ENCODE assay signal across 9 cellular contexts in the genomic region with DNA sequence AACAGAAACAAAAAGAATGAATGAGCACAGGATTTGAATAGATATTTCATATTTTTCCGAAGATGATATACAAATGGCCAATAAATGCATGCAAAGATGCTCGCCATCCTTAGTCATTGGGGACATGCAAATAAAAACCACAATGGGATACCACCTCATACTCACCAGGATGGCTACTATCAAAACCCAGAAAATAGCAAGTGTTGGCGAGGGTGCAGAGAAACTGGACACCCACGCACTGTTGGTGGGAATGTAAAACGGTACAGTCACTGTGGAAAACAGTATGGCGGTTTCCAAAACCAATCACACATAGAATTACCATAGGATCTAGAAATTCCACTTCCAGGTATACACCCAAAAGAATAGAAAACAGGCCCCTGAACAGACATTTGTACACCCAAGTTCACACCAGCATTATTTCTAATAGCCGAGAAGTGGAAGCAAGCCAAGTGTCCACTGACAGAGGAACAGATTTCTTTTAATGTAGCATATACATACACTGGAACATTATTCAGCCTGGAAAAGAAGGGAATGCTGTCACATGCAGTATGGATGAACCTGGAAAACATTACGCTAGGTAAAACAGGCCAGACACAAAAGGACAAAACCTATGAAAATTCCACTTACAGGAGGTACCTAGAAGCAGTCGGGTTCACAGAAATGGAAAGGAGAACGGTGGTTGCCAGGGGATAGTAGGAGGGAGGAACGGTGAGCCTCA. TPM values are rescaled to one million over a fixed set of nuclear protein-coding genes. Genes with fewer than 3 reads are reported as not detected.
DNase-seq lines count a peak whose midpoint lies in the region; ATAC-seq, FAIRE-seq and TF ChIP-seq lines count a peak whose summit lies in the region.
"Had no signal": no experiment of that assay in that cellular context is flagged by ENCODE, and none has a peak within 500 bp of the region (broad histone marks: within the 10 kb centered on the region; RNA-seq: fewer than 3 reads in every experiment).

No MANE protein-coding gene starts in this region.

- no peaks in the 10 kb centered on the region for H3K9me3 ChIP-seq in KOPT-K1 (ENCODE audit: insufficient read depth, low read length, poor library complexity, severe bottlenecking)

- peak overlapping the region; percentile 68 to 99 (median 96) for H3K4me3 Mint-ChIP-seq in naive B cell

- no peak for TF ChIP-seq CTCF in AG09309 (IDR thresholded peaks at IDR 0.05; ENCODE audit: control insufficient read depth, insufficient read depth, low read depth, low read length, missing control alignments)
- no peak for TF ChIP-seq CTCF in bronchial epithelial cell (IDR thresholded peaks at IDR 0.05; ENCODE audit: insufficient read depth, low read length, severe bottlenecking)

- H3K36me3 ChIP-seq in KOPT-K1 (ENCODE audit: insufficient read depth, low read length) (peaks cover 61% of the 10 kb centered on the region), bronchial epithelial cell (ENCODE audit: control insufficient read depth, insufficient read depth, low read length) (peaks cover 2% of the 10 kb centered on the region)

- no peak for FAIRE-seq in bronchial epithelial cell (lab: Jason Lieb, UNC)

- H3K9me3 Mint-ChIP-seq in naive B cell, result no peaks in the 10 kb centered on the region

- DNase-seq in AG09309 (ENCODE audit: low read depth), result no peak
- DNase-seq in bronchial epithelial cell (ENCODE audit: low read depth), result no peak
- no peak for DNase-seq in naive B cell
- DNase-seq in caudate nucleus (lab: John Stamatoyannopoulos, UW), result no peak
- no peak for DNase-seq in HCEC 1CT

- peak overlapping the region; percentile 78 for H3K4me3 ChIP-seq in AG09309 (ENCODE audit: control insufficient read depth, low read depth, low read length)
- peak overlapping the region; percentile 79 for H3K4me3 ChIP-seq in bronchial epithelial cell (ENCODE audit: low read depth, low read length)

- H3K27me3 Mint-ChIP-seq in naive B cell, result no peaks in the 10 kb centered on the region

- H3K27ac Mint-ChIP-seq in naive B cell, result peak overlapping the region in 5 of 6 donors; percentile 5 to 88 (median 45)

- peak overlapping the region; percentile 96 for H3K27ac ChIP-seq in KOPT-K1 (ENCODE audit: low read depth, low read length, poor library complexity, severe bottlenecking)
- H3K27ac ChIP-seq in caudate nucleus (ENCODE audit: low read depth, low read length), result no peak overlapping the region

- peaks cover 8 to 10% of the 10 kb centered on the region in 2 donors for H3K36me3 Mint-ChIP-seq in naive B cell

- H3K27me3 ChIP-seq in bronchial epithelial cell (ENCODE audit: control insufficient read depth, insufficient read depth, low read length), result no peaks in the 10 kb centered on the region

- no peak for ATAC-seq in naive B cell (ENCODE audit: low read depth in 2 of 2)
- no peak for ATAC-seq in GM21381 (IDR thresholded peaks at IDR 0.05; ENCODE audit: unreplicated experiment)
- ATAC-seq in GM18520 (IDR thresholded peaks at IDR 0.05; ENCODE audit: unreplicated experiment), result no peak

- H3K4me1 Mint-ChIP-seq in naive B cell, result peaks cover 31 to 56% (median 55%) of the 10 kb centered on the region in 3 donors

RNA-seq across cellular contexts. Expression of gene RNF168, which starts 3.6 kb away (rescaled TPM):
- total RNA-seq in bronchial epithelial cell, result 6.8 and 8.2 TPM in 2 replicates
- 10 to 100 TPM in 1 of 6 donors, 1 to 10 TPM in 5; 4.4 to 12.8 (median 7.8) TPM for polyA plus RNA-seq in naive B cell (ENCODE audit: low read depth in 6 of 6)

RNA-seq across cellular contexts. Expression of gene SMCO1, which starts 15.2 kb away (rescaled TPM):
- total RNA-seq in bronchial epithelial cell, result not detected in 2 replicates
- polyA plus RNA-seq in naive B cell (ENCODE audit: low read depth in 6 of 6), result not detected
- total RNA-seq: activated CD8-positive, alpha-beta memory T cell treated with anti-CD3 and anti-CD28 coated beads for 36 hours had no signal
